ENCODE assay signal across 8 cellular contexts in genomic region chr1:2526824-2527552, GRCh38. TPM values are rescaled to one million over a fixed set of nuclear protein-coding genes. Genes with fewer than 3 reads are reported as not detected.
A peak's percentile ranks its signal among the peaks of the same experiment; 100 is the strongest.
DNase-seq lines count a peak whose midpoint lies in the region; ATAC-seq and TF ChIP-seq lines count a peak whose summit lies in the region.

No MANE protein-coding gene starts in this region.

- peak overlapping the region in 1 of 2 donors; percentile 34 for H3K4me3 ChIP-seq in CD4-positive, alpha-beta memory T cell (ENCODE audit: low read length in 2 of 2)
- H3K4me3 ChIP-seq in mucosa of descending colon (no peak overlapping the region), subcutaneous abdominal adipose tissue (ENCODE audit: low read depth in 1 of 5, low read length in 5 of 5) (peak overlapping the region in 4 of 5 donors; percentile 35 to 85 (median 54))

- intact Hi-C loops in CD4-positive, alpha-beta memory T cell (cut with micrococcal nuclease) = loop anchor here (1.0 to 5.0 kb wide), 6 partner anchors 20 to 330 kb away; partner anchors contain the start of genes MORN1, PEX10, PRXL2B and RER1
- intact Hi-C loops in mucosa of descending colon (cut with DNase I, micrococcal nuclease) = no loop called here

- ATAC-seq in GM19455 (IDR thresholded peaks at IDR 0.05; ENCODE audit: unreplicated experiment) (peak; percentile 28), HG03520 (IDR thresholded peaks at IDR 0.05; ENCODE audit: unreplicated experiment) (peak; percentile 24), mucosa of descending colon (peak; percentile 2)

- peak in 1 of 5 donors; percentile 68 for DNase-seq in CD4-positive, alpha-beta memory T cell
- peak; percentile 71 for DNase-seq in ecto neural progenitor cell (ENCODE audit: low spot score)
- peak in 2 of 3 donors; percentile 51 to 52 for DNase-seq in mucosa of descending colon
- DNase-seq in islet precursor cell = no peak

- peaks cover 7% of the 10 kb centered on the region for H3K36me3 ChIP-seq in CD4-positive, alpha-beta memory T cell (ENCODE audit: insufficient read depth, low read length)
- H3K36me3 ChIP-seq in mucosa of descending colon (ENCODE audit: low read depth) = no peaks in the 10 kb centered on the region
- peaks cover 0 to 4% (median 3%) of the 10 kb centered on the region in 5 donors for H3K36me3 ChIP-seq in subcutaneous abdominal adipose tissue (ENCODE audit: control insufficient read depth in 5 of 5, insufficient read depth in 5 of 5, low read length in 5 of 5)

- peak overlapping the region; percentile 2 to 89 (median 59) for H3K4me3 Mint-ChIP-seq in CD4-positive, alpha-beta memory T cell

- peaks cover 17% of the 10 kb centered on the region for H3K27me3 ChIP-seq in CD4-positive, alpha-beta memory T cell (ENCODE audit: insufficient read depth, low read length)
- peaks cover 11 to 18% (median 18%) of the 10 kb centered on the region in 5 donors for H3K27me3 ChIP-seq in subcutaneous abdominal adipose tissue (ENCODE audit: control insufficient read depth in 5 of 5, insufficient read depth in 4 of 5, low read length in 5 of 5)

- TF ChIP-seq CTCF in VCaP (conservative IDR thresholded peaks at IDR 0.05) (no peak), mucosa of descending colon (IDR thresholded peaks at IDR 0.05) (no peak)

- CTCF ChIA-PET in CD4-positive, alpha-beta memory T cell (lab: Charles Lee; ENCODE audit: partially characterized antibody) = interaction anchor here (1.0 to 4.2 kb wide), 6 partner anchors 12 to 114 kb away, joined by 3 to 40 read pairs (median 8); partner anchors contain the start of genes PEX10 and PRXL2B

- no peak overlapping the region for H3K27ac ChIP-seq in CD4-positive, alpha-beta memory T cell (ENCODE audit: low read depth, low read length)
- H3K27ac ChIP-seq in VCaP = peak overlapping the region; percentile 86
- peak overlapping the region; percentile 54 for H3K27ac ChIP-seq in subcutaneous abdominal adipose tissue (ENCODE audit: low read depth, low read length)

- no peaks in the 10 kb centered on the region for H3K9me3 ChIP-seq in CD4-positive, alpha-beta memory T cell (ENCODE audit: control insufficient read depth in 1 of 2, low read length in 2 of 2)
- H3K9me3 ChIP-seq in mucosa of descending colon = no peaks in the 10 kb centered on the region
- no peaks in the 10 kb centered on the region for H3K9me3 ChIP-seq in subcutaneous abdominal adipose tissue (ENCODE audit: control insufficient read depth in 5 of 5, low read length in 5 of 5)

- peak overlapping the region in 3 of 5 donors; percentile 38 to 41 (median 39) for H3K9ac ChIP-seq in subcutaneous abdominal adipose tissue (ENCODE audit: low read length in 5 of 5)

- H3K27me3 Mint-ChIP-seq in CD4-positive, alpha-beta memory T cell = peaks cover 7 to 11% of the 10 kb centered on the region in 2 donors

- H3K36me3 Mint-ChIP-seq in CD4-positive, alpha-beta memory T cell = peaks cover 5 to 14% of the 10 kb centered on the region in 2 donors

- peaks cover 26 to 60% (median 46%) of the 10 kb centered on the region in 4 donors for H3K4me1 Mint-ChIP-seq in CD4-positive, alpha-beta memory T cell

- POLR2A ChIA-PET in CD4-positive, alpha-beta memory T cell (lab: Charles Lee; ENCODE audit: partially characterized antibody) = interaction anchor here (0.6 to 13.2 kb wide), 17 partner anchors 12 to 332 kb away, joined by 3 to 367 read pairs (median 6); partner anchors contain the start of genes FAAP20, MORN1, PEX10 and PRXL2B

- H3K4me1 ChIP-seq in CD4-positive, alpha-beta memory T cell (ENCODE audit: insufficient read depth, low read length) = peaks cover 64% of the 10 kb centered on the region
- peaks cover 58% of the 10 kb centered on the region for H3K4me1 ChIP-seq in mucosa of descending colon (ENCODE audit: low read depth)
- H3K4me1 ChIP-seq in subcutaneous abdominal adipose tissue (ENCODE audit: control insufficient read depth in 5 of 5, insufficient read depth in 5 of 5, low read length in 5 of 5) = peaks cover 19 to 73% (median 62%) of the 10 kb centered on the region in 5 donors

- H3K9me3 Mint-ChIP-seq in CD4-positive, alpha-beta memory T cell = no peaks in the 10 kb centered on the region

- H3K27ac Mint-ChIP-seq in CD4-positive, alpha-beta memory T cell = peak overlapping the region in 4 of 7 donors; percentile 77 to 96 (median 88)

RNA-seq across cellular contexts. Expression of gene PANK4, which starts 0.6 kb away (rescaled TPM):
- total RNA-seq in CD4-positive, alpha-beta memory T cell = 10 to 100 TPM; 88.9 to 93.7 TPM
- polyA plus RNA-seq in CD4-positive, alpha-beta memory T cell = 10 to 100 TPM; 10.6 to 24.4 TPM
- total RNA-seq in mucosa of descending colon = 10 to 100 TPM; 28.1 to 51.6 (median 44.7) TPM

RNA-seq across cellular contexts. Expression of gene HES5, which starts 3.1 kb away (rescaled TPM):
- total RNA-seq in CD4-positive, alpha-beta memory T cell = not detected
- not detected for polyA plus RNA-seq in CD4-positive, alpha-beta memory T cell
- 1 to 10 TPM; 1.3 to 7.8 (median 1.6) TPM for total RNA-seq in mucosa of descending colon

RNA-seq across cellular contexts. Expression of gene TNFRSF14, which starts 29.2 kb away (rescaled TPM):
- 100 to 1,000 TPM; 170 to 173 TPM for total RNA-seq in CD4-positive, alpha-beta memory T cell
- polyA plus RNA-seq in CD4-positive, alpha-beta memory T cell = 10 to 100 TPM; 59.6 to 66.1 TPM
- 100 to 1,000 TPM; 143 to 206 (median 146) TPM for total RNA-seq in mucosa of descending colon

RNA-seq across cellular contexts. Expression of gene PLCH2, which starts 50.9 kb away (rescaled TPM):
- total RNA-seq in CD4-positive, alpha-beta memory T cell = 10 to 100 TPM; 26.6 to 31.6 TPM
- 1 to 10 TPM in 1 of 2 donors, not detected in 1; 2.0 TPM for polyA plus RNA-seq in CD4-positive, alpha-beta memory T cell
- total RNA-seq in mucosa of descending colon = 1 to 10 TPM; 1.2 to 6.8 (median 1.9) TPM

RNA-seq across cellular contexts. Expression of gene PRXL2B, which starts 59.6 kb away (rescaled TPM):
- total RNA-seq in CD4-positive, alpha-beta memory T cell = 10 to 100 TPM; 26.5 to 27.2 TPM
- polyA plus RNA-seq in CD4-positive, alpha-beta memory T cell = 10 to 100 TPM; 21.4 to 23.5 TPM
- 10 to 100 TPM; 45.2 to 65.5 (median 48.3) TPM for total RNA-seq in mucosa of descending colon
